17 cellular contexts compared by ENCODE assay signal in genomic region chr4:116899536-116899935, GRCh38.
A peak's percentile ranks its signal among the peaks of the same experiment; 100 is the strongest.
DNase-seq lines count a peak whose midpoint lies in the region; ATAC-seq and TF ChIP-seq lines count a peak whose summit lies in the region.
"Had no signal": no experiment of that assay in that cellular context is flagged by ENCODE, and none has a peak within 500 bp of the region (broad histone marks: within the 10 kb centered on the region; RNA-seq: fewer than 3 reads in every experiment).

No MANE protein-coding gene starts in this region.

- H3K27me3 ChIP-seq in endodermal cell (ENCODE audit: control insufficient read depth, insufficient read depth, low read length, poor library complexity, severe bottlenecking) = no peaks in the 10 kb centered on the region
- H3K27me3 ChIP-seq: BLaER1 had no signal

- no peaks in the 10 kb centered on the region for H3K36me3 ChIP-seq in endodermal cell (ENCODE audit: control insufficient read depth, insufficient read depth, low read length)
- H3K36me3 ChIP-seq: BLaER1 had no signal

- 84 to 100% methylated on average over 1 of the region's 1 CpG for WGBS in endodermal cell (ENCODE audit: insufficient coverage in 1 of 2, insufficient read length in 1 of 2), 2 experiments

- peak; percentile 0 for DNase-seq in NCI-H2171 treated with DMSO at 0.1 percent for 48 hours (lab: John Stamatoyannopoulos, UW)
- no peak for DNase-seq in NCI-H2171 (lab: John Stamatoyannopoulos, UW)
- peak; percentile 19 to 63 for DNase-seq in NCI-H524 (lab: John Stamatoyannopoulos, UW)
- peak; percentile 77 for DNase-seq in SK-N-DZ (ENCODE audit: low spot score)
- no peak for DNase-seq in endodermal cell
- no peak for DNase-seq in GM03348 (ENCODE audit: low spot score)
- DNase-seq: AML-193; CD4-positive, alpha-beta memory T cell; H7 had no signal

- H3K27ac ChIP-seq in endodermal cell (ENCODE audit: low read depth, low read length) = no peak overlapping the region
- H3K27ac ChIP-seq: 22Rv1, A549, BLaER1 had no signal

- no peak overlapping the region for H3K4me3 Mint-ChIP-seq in endodermal cell
- H3K4me3 Mint-ChIP-seq: CD14-positive monocyte; CD4-positive, alpha-beta memory T cell; GM23338 had no signal

- no peaks in the 10 kb centered on the region for H3K36me3 Mint-ChIP-seq in endodermal cell (ENCODE audit: low read depth)
- H3K36me3 Mint-ChIP-seq: CD14-positive monocyte; CD4-positive, alpha-beta memory T cell had no signal

- peaks cover 8% of the 10 kb centered on the region for H3K4me1 Mint-ChIP-seq in endodermal cell
- H3K4me1 Mint-ChIP-seq: CD14-positive monocyte; CD4-positive, alpha-beta memory T cell; GM23338 had no signal

- no peak overlapping the region for H3K9ac ChIP-seq in endodermal cell (ENCODE audit: extremely low read depth, low read length, poor library complexity, severe bottlenecking)
- H3K9ac ChIP-seq: BLaER1 had no signal

- peaks cover 4% of the 10 kb centered on the region for H3K4me1 ChIP-seq in endodermal cell (ENCODE audit: control insufficient read depth, insufficient read depth, low read length)
- H3K4me1 ChIP-seq: A549, BLaER1 had no signal

- H3K27me3 Mint-ChIP-seq in endodermal cell (ENCODE audit: insufficient read depth) = no peaks in the 10 kb centered on the region
- H3K27me3 Mint-ChIP-seq: CD4-positive, alpha-beta memory T cell had no signal

- H3K27ac Mint-ChIP-seq in endodermal cell = no peak overlapping the region
- H3K27ac Mint-ChIP-seq: CD14-positive monocyte; CD4-positive, alpha-beta memory T cell; GM23338 had no signal

- no peaks in the 10 kb centered on the region for H3K9me3 ChIP-seq in endodermal cell (ENCODE audit: control insufficient read depth, low read length)
- H3K9me3 ChIP-seq: A549, BLaER1 had no signal

- no peaks in the 10 kb centered on the region for H3K9me3 Mint-ChIP-seq in endodermal cell
- H3K9me3 Mint-ChIP-seq: GM23338 had no signal

- no peak for TF ChIP-seq CTCF in endodermal cell (conservative IDR thresholded peaks at IDR 0.05)

- H3K4me3 ChIP-seq in endodermal cell (ENCODE audit: low read length) = no peak overlapping the region
- H3K4me3 ChIP-seq: A549, BLaER1, GM23338 had no signal

- no peak for ATAC-seq in HG02981 (IDR thresholded peaks at IDR 0.05; ENCODE audit: unreplicated experiment)
- no peak for ATAC-seq in HG02970 (IDR thresholded peaks at IDR 0.05; ENCODE audit: low FRiP score, unreplicated experiment)
- ATAC-seq: A549, GM23338, HCT116 had no signal

Comparison
In these comparisons a context has a peak if more than half of its experiments do, and no peak if none do; other contexts are left out.
1. DNase-seq: peak in NCI-H2171 treated with DMSO at 0.1 percent for 48 hours (single experiment), NCI-H524 (2 of 2) and SK-N-DZ (single experiment); none in NCI-H2171 (single experiment), endodermal cell (single experiment) and GM03348 (single experiment).